Comparison of ENCODE assay signal across 15 cellular contexts in genomic region chr22:32628626-32629587, GRCh38.
DNase-seq lines count a peak whose midpoint lies in the region; ATAC-seq and TF ChIP-seq lines count a peak whose summit lies in the region.
"Had no signal": no experiment of that assay in that cellular context is flagged by ENCODE, and none has a peak within 500 bp of the region (broad histone marks: within the 10 kb centered on the region; RNA-seq: fewer than 3 reads in every experiment).

No MANE protein-coding gene starts in this region.

- H3K9me3 Mint-ChIP-seq in nephron: no peaks in the 10 kb centered on the region
- H3K9me3 Mint-ChIP-seq: activated CD8-positive, alpha-beta T cell treated with anti-CD3 and anti-CD28 coated beads for 36 hours had no signal

- peaks cover 27% of the 10 kb centered on the region for H3K4me1 Mint-ChIP-seq in nephron

- peak overlapping the region; percentile 38 to 57 (median 53) for H3K27ac Mint-ChIP-seq in nephron
- H3K27ac Mint-ChIP-seq: activated CD8-positive, alpha-beta T cell treated with anti-CD3 and anti-CD28 coated beads for 36 hours had no signal

- H3K27me3 ChIP-seq in right atrium auricular region (no peaks in the 10 kb centered on the region), esophagus squamous epithelium (no peaks in the 10 kb centered on the region)
- H3K27me3 ChIP-seq: cardiac muscle cell had no signal

- DNase-seq in right atrium auricular region (ENCODE audit: low spot score): no peak
- no peak for DNase-seq in left cardiac atrium
- no peak for DNase-seq in esophagus squamous epithelium (lab: John Stamatoyannopoulos, UW)
- no peak for DNase-seq in DMS79 (lab: John Stamatoyannopoulos, UW)
- no peak for DNase-seq in MV-4-11 (lab: John Stamatoyannopoulos, UW)
- DNase-seq in kidney glomerular epithelial cell (lab: John Stamatoyannopoulos, UW): no peak
- no peak for DNase-seq in NCI-H446 treated with DMSO at 0.1 percent for 48 hours (lab: John Stamatoyannopoulos, UW)
- DNase-seq: activated CD8-positive, alpha-beta T cell treated with anti-CD3 and anti-CD28 coated beads for 36 hours; DMS 273 treated with DMSO at 0.1 percent for 48 hours; NCI-H1436; NCI-H524 treated with DMSO at 0.1 percent for 48 hours had no signal

- WGBS in esophagus squamous epithelium, 2 donors: 53 to 67% methylated on average over 15 to 16 of the region's 18 CpGs

- no peaks in the 10 kb centered on the region for H3K9me3 ChIP-seq in right atrium auricular region
- H3K9me3 ChIP-seq in esophagus squamous epithelium: no peaks in the 10 kb centered on the region
- H3K9me3 ChIP-seq: A549 had no signal

- no peak for ATAC-seq in left cardiac atrium
- ATAC-seq: A549; activated CD8-positive, alpha-beta T cell treated with anti-CD3 and anti-CD28 coated beads for 36 hours; GM12878 had no signal

- H3K36me3 ChIP-seq in right atrium auricular region (no peaks in the 10 kb centered on the region), esophagus squamous epithelium (no peaks in the 10 kb centered on the region)
- H3K36me3 ChIP-seq: cardiac muscle cell had no signal

- intact Hi-C loops in left cardiac atrium (cut with DNase I) (no loop called here), esophagus squamous epithelium (cut with DNase I) (no loop called here)

- H3K4me3 ChIP-seq in right atrium auricular region (no peak overlapping the region), esophagus squamous epithelium (no peak overlapping the region)
- H3K4me3 ChIP-seq: A549, cardiac muscle cell, GM12878 had no signal

- TF ChIP-seq CTCF in right atrium auricular region (IDR thresholded peaks at IDR 0.05): no peak
- no peak for TF ChIP-seq CTCF in esophagus squamous epithelium (IDR thresholded peaks at IDR 0.05)
- no peak for TF ChIP-seq CTCF in nephron (IDR thresholded peaks at IDR 0.05; ENCODE audit: unreplicated experiment in 3 of 3)

- no peaks in the 10 kb centered on the region for H3K36me3 Mint-ChIP-seq in nephron (ENCODE audit: low read depth)

- H3K4me3 Mint-ChIP-seq in nephron: no peak overlapping the region
- H3K4me3 Mint-ChIP-seq: activated CD8-positive, alpha-beta T cell treated with anti-CD3 and anti-CD28 coated beads for 36 hours had no signal

- H3K27ac ChIP-seq in right atrium auricular region: peak overlapping the region; percentile 72 to 74
- H3K27ac ChIP-seq in esophagus squamous epithelium: peak overlapping the region; percentile 31 to 95 (median 63)
- H3K27ac ChIP-seq: A549, cardiac muscle cell had no signal

- TF ChIP-seq POLR2A in esophagus squamous epithelium (IDR thresholded peaks at IDR 0.05): no peak

- H3K27me3 Mint-ChIP-seq in nephron (ENCODE audit: low read depth): no peaks in the 10 kb centered on the region

- H3K4me1 ChIP-seq in right atrium auricular region (peaks cover 0 to 49% of the 10 kb centered on the region in 2 donors), esophagus squamous epithelium (peaks cover 5 to 54% (median 31%) of the 10 kb centered on the region in 3 donors)
- H3K4me1 ChIP-seq: A549 had no signal
